In the genomic region with DNA sequence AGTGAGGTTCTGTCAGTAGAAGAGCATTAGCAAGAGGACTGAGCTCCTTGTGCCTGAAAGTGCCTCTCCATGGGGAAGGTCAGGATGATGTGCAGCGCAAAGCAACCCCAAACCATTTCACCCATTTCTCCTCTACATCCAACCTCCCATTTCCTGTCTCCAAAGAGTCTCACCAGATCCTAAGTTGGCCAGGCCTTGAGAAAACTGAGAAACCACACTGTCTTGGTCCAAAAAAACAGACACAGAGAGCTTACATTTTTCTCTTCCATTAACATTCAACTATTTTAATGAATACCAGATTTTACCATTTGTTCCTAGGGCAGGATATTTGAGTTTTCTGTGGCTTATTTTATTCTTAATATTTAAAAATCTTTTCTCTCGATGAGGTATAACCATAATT, we compare ENCODE assay signal across 23 cellular contexts.
"Had no signal": no experiment of that assay in that cellular context is flagged by ENCODE, and none has a peak within 500 bp of the region (broad histone marks: within the 10 kb centered on the region; RNA-seq: fewer than 3 reads in every experiment).

No MANE protein-coding gene starts in this region.

- H3K27me3 ChIP-seq: brain microvascular endothelial cell had no signal

- H3K4me3 Mint-ChIP-seq: activated CD4-positive, alpha-beta memory T cell treated with anti-CD3 and anti-CD28 coated beads for 36 hours; activated CD4-positive, alpha-beta T cell treated with anti-CD3 and anti-CD28 coated beads, Interleukin-2, amount 10 ng/mL, durations not matched to agents 7 days and 5 days; activated naive CD4-positive, alpha-beta T cell treated with anti-CD3 and anti-CD28 coated beads for 36 hours; activated naive CD8-positive, alpha-beta T cell; activated T-helper 17 cell treated with anti-CD3 and anti-CD28 coated beads, Interleukin-2, amount 50 U/mL, for 72 hours; T-cell had no signal

- H3K36me3 Mint-ChIP-seq: activated CD4-positive, alpha-beta memory T cell treated with anti-CD3 and anti-CD28 coated beads for 36 hours; activated naive CD8-positive, alpha-beta T cell; T-cell had no signal

- H3K9me3 Mint-ChIP-seq: activated CD4-positive, alpha-beta memory T cell treated with anti-CD3 and anti-CD28 coated beads for 36 hours; activated CD4-positive, alpha-beta T cell treated with anti-CD3 and anti-CD28 coated beads, Interleukin-2, amount 10 ng/mL, durations not matched to agents 7 days and 5 days; activated naive CD4-positive, alpha-beta T cell treated with anti-CD3 and anti-CD28 coated beads for 36 hours; T-cell had no signal

- DNase-seq: activated CD4-positive, alpha-beta memory T cell treated with anti-CD3 and anti-CD28 coated beads for 36 hours; activated CD4-positive, alpha-beta T cell treated with anti-CD3 and anti-CD28 coated beads, Interleukin-2, amount 10 ng/mL, durations not matched to agents 7 days and 5 days; activated CD4-positive, CD25-positive, alpha-beta regulatory T cell; activated CD8-positive, alpha-beta memory T cell treated with anti-CD3 and anti-CD28 coated beads for 24 hours; activated gamma-delta T cell; activated naive CD4-positive, alpha-beta T cell treated with anti-CD3 and anti-CD28 coated beads for 36 hours; activated T-cell treated with anti-CD3 and anti-CD28 coated beads, Interleukin-2, amount 50 U/mL, for 48 hours; brain microvascular endothelial cell; cerebellar nuclear complex; Karpas-422; MM.1S; NCI-H1105 treated with DMSO at 0.1 percent for 48 hours; NCI-H1436 treated with DMSO at 0.1 percent for 48 hours; NCI-H187; NCI-H2081; NCI-H446; NCI-H524; PC-3; SHP77 treated with DMSO at 0.1 percent for 48 hours; T-cell had no signal

- H3K4me1 Mint-ChIP-seq: activated CD4-positive, alpha-beta T cell treated with anti-CD3 and anti-CD28 coated beads, Interleukin-2, amount 10 ng/mL, durations not matched to agents 7 days and 5 days had no signal

- ATAC-seq: PC-3, T-cell had no signal

- H3K27ac ChIP-seq: brain microvascular endothelial cell, VCaP had no signal

- H3K27ac Mint-ChIP-seq: activated CD4-positive, alpha-beta memory T cell treated with anti-CD3 and anti-CD28 coated beads for 36 hours; activated CD4-positive, alpha-beta T cell treated with anti-CD3 and anti-CD28 coated beads, Interleukin-2, amount 10 ng/mL, durations not matched to agents 7 days and 5 days; activated naive CD4-positive, alpha-beta T cell treated with anti-CD3 and anti-CD28 coated beads for 36 hours; activated naive CD8-positive, alpha-beta T cell; activated T-helper 17 cell treated with anti-CD3 and anti-CD28 coated beads, Interleukin-2, amount 50 U/mL, for 72 hours had no signal

- H3K36me3 ChIP-seq: brain microvascular endothelial cell had no signal
